ENCODE assay signal across 1 cellular context in genomic region chr3:81726735-81727134, GRCh38.
TF ChIP-seq lines count a peak whose summit lies in the region.

No MANE protein-coding gene starts in this region.

TF ChIP-seq in IMR-90, 13 proteins besides CTCF, POLR2A, EP300 and RAD21 (continued from another document):
- TF ChIP-seq ELK1 (IDR thresholded peaks at IDR 0.05; ENCODE audit: borderline replicate concordance, low read depth, low read length) = no peak
- no peak for TF ChIP-seq MXI1 (IDR thresholded peaks at IDR 0.05; ENCODE audit: borderline replicate concordance, low read depth, low read length)
- TF ChIP-seq USF2 (IDR thresholded peaks at IDR 0.05; ENCODE audit: low read depth, low read length) = no peak
